ENCODE assay signal across 13 cellular contexts in genomic region chr10:70940834-70941568, GRCh38. TPM values are rescaled to one million over a fixed set of nuclear protein-coding genes. Genes with fewer than 3 reads are reported as not detected.
A peak's percentile ranks its signal among the peaks of the same experiment; 100 is the strongest.
DNase-seq lines count a peak whose midpoint lies in the region; ATAC-seq and TF ChIP-seq lines count a peak whose summit lies in the region.
"Had no signal": no experiment of that assay in that cellular context is flagged by ENCODE, and none has a peak within 500 bp of the region (broad histone marks: within the 10 kb centered on the region; RNA-seq: fewer than 3 reads in every experiment).

No MANE protein-coding gene starts in this region.

- TF ChIP-seq POLR2A in body of pancreas (IDR thresholded peaks at IDR 0.05): no peak

- no peak for TF ChIP-seq CTCF in body of pancreas (IDR thresholded peaks at IDR 0.05)

- H3K9me3 ChIP-seq in body of pancreas: no peaks in the 10 kb centered on the region
- H3K9me3 ChIP-seq: right lobe of liver had no signal

- ATAC-seq in body of pancreas (peak; percentile 61), left lobe of liver (peak; percentile 68), HG03354 (IDR thresholded peaks at IDR 0.05; ENCODE audit: poor library complexity, severe bottlenecking, unreplicated experiment) (no peak)

- WGBS in body of pancreas, 2 donors: 54 to 93% methylated on average over 2 to 6 of the region's 6 CpGs

- H3K4me3 ChIP-seq in body of pancreas: no peak overlapping the region
- H3K4me3 ChIP-seq: right lobe of liver had no signal

- H3K4me1 ChIP-seq in body of pancreas: peaks cover 10% of the 10 kb centered on the region
- H3K4me1 ChIP-seq: right lobe of liver had no signal

- H3K27ac ChIP-seq in body of pancreas: no peak overlapping the region
- H3K27ac ChIP-seq: right lobe of liver had no signal

- H3K36me3 ChIP-seq in body of pancreas (replicated peaks in 1 of 2; ENCODE audit: insufficient read depth in 1 of 2, low read depth in 2 of 2): no peaks in the 10 kb centered on the region
- H3K36me3 ChIP-seq: right lobe of liver had no signal

- intact Hi-C loops in body of pancreas (cut with DNase I): no loop called here

- DNase-seq in DMS79 treated with DMSO at 0.1 percent for 48 hours (lab: John Stamatoyannopoulos, UW) (peak; percentile 40), M059J (ENCODE audit: low read depth) (peak; percentile 8), body of pancreas (peak; percentile 68 to 91 (median 86)), left lobe of liver (ENCODE audit: low spot score) (no peak), DMS114 treated with DMSO at 0.1 percent for 48 hours (lab: John Stamatoyannopoulos, UW; ENCODE audit: unreplicated experiment) (no peak), OCI-M2 (lab: John Stamatoyannopoulos, UW; ENCODE audit: unreplicated experiment) (no peak), activated gamma-delta T cell treated with Interleukin-2 at 50 U/mL for 16 hours (no peak)
- DNase-seq: activated CD8-positive, alpha-beta memory T cell treated with anti-CD3 and anti-CD28 coated beads, Interleukin-2, amount 50 U/mL, for 4 hours; amygdala; DND-41; MM.1S had no signal

- no peaks in the 10 kb centered on the region for H3K27me3 ChIP-seq in body of pancreas
- H3K27me3 ChIP-seq: right lobe of liver had no signal

RNA-seq across cellular contexts. Expression of gene PCBD1, which starts 52.6 kb away (rescaled TPM):
- 34.3 and 36.3 TPM in 2 replicates for total RNA-seq in M059J (2014; rRNA removed; shearing (Covaris generic))
- 10 to 100 TPM; 40.5 to 67.7 TPM for total RNA-seq in body of pancreas
- total RNA-seq in left lobe of liver: 239 TPM

Comparison
In these comparisons a context has a peak if more than half of its experiments do, and no peak if none do; other contexts are left out.
1. DNase-seq: peak in DMS79 treated with DMSO at 0.1 percent for 48 hours (single experiment), M059J (single experiment) and body of pancreas (4 of 4); none in left lobe of liver (single experiment), DMS114 treated with DMSO at 0.1 percent for 48 hours (single experiment), OCI-M2 (single experiment) and activated gamma-delta T cell treated with Interleukin-2 at 50 U/mL for 16 hours (single experiment).